7 cellular contexts compared by ENCODE assay signal in genomic region chr4:103091601-103092223, GRCh38.
DNase-seq lines count a peak whose midpoint lies in the region; ATAC-seq lines count a peak whose summit lies in the region.

No MANE protein-coding gene starts in this region.

- intact Hi-C loops in head of caudate nucleus (cut with DNase I) = loop anchor here (10.0 kb wide), 3 partner anchors 47 to 657 kb away; no protein-coding TSS in a partner anchor

- DNase-seq in GF-D8 (lab: John Stamatoyannopoulos, UW) = peak; percentile 57
- DNase-seq in NOMO-1 treated with DMSO at 0.1 percent for 48 hours (lab: John Stamatoyannopoulos, UW; ENCODE audit: unreplicated experiment) = peak; percentile 71
- DNase-seq in activated naive CD4-positive, alpha-beta T cell treated with Interleukin-2 at 50 U/mL for 16 hours = peak; percentile 27
- peak in 25 of 42 donors; percentile 15 to 83 (median 60) for DNase-seq in head of caudate nucleus
- DNase-seq in stimulated activated CD4-positive, alpha-beta T cell treated with anti-CD3 and anti-CD28 coated beads, Interleukin-2, amount 100 ng/mL, for 24 hours = peak; percentile 13 to 47

- ATAC-seq in GM21390 (IDR thresholded peaks at IDR 0.05; ENCODE audit: unreplicated experiment) (peak; percentile 79), HG03571 (IDR thresholded peaks at IDR 0.05; ENCODE audit: unreplicated experiment) (peak; percentile 75)

Comparison
In these comparisons a context has a peak if more than half of its experiments do, and no peak if none do; other contexts are left out.
1. Peak in every context shown above with its lines: DNase-seq and ATAC-seq.